Comparison of ENCODE assay signal across 21 cellular contexts in genomic region chr11:33747969-33748368, GRCh38. TPM values are rescaled to one million over a fixed set of nuclear protein-coding genes. Genes with fewer than 3 reads are reported as not detected.
A peak's percentile ranks its signal among the peaks of the same experiment; 100 is the strongest.
DNase-seq lines count a peak whose midpoint lies in the region; ATAC-seq, FAIRE-seq and TF ChIP-seq lines count a peak whose summit lies in the region.
"Had no signal": no experiment of that assay in that cellular context is flagged by ENCODE, and none has a peak within 500 bp of the region (broad histone marks: within the 10 kb centered on the region; RNA-seq: fewer than 3 reads in every experiment).

No MANE protein-coding gene starts in this region.

- peaks cover 4 to 45% of the 10 kb centered on the region in 2 experiments; a peak in 2 of 3 replicates for H3K36me3 ChIP-seq in HEK293 (ENCODE audit: control insufficient read depth in 2 of 2, insufficient read depth in 1 of 2, low read length in 2 of 2)
- peaks cover 5 to 7% of the 10 kb centered on the region in 2 experiments for H3K36me3 ChIP-seq in endothelial cell of umbilical vein (ENCODE audit: control insufficient read depth in 2 of 2, extremely low read depth in 1 of 2, insufficient read depth in 2 of 2, low read length in 2 of 2)

- H3K27me3 ChIP-seq in endothelial cell of umbilical vein (ENCODE audit: control insufficient read depth in 2 of 2, insufficient read depth in 2 of 2, low read length in 2 of 2), result no peaks in the 10 kb centered on the region
- H3K27me3 ChIP-seq: BLaER1 treated with 17β-estradiol and CSF1 and Interleukin-3, amounts not matched to agents 10 nM and 100 nM; upper lobe of left lung had no signal

- DNase-seq in NCI-H526 (lab: John Stamatoyannopoulos, UW) (peak; percentile 11 to 16), endothelial cell of umbilical vein (ENCODE audit: low read depth, low spot score) (peak; percentile 60), osteocyte (ENCODE audit: extremely low spot score, unreplicated experiment) (no peak), OCI-M2 (lab: John Stamatoyannopoulos, UW; ENCODE audit: unreplicated experiment) (no peak)
- no peak for DNase-seq in activated CD8-positive, alpha-beta memory T cell treated with anti-CD3 and anti-CD28 coated beads, Interleukin-2, amount 50 U/mL, for 4 hours
- DNase-seq: activated naive CD8-positive, alpha-beta T cell treated with anti-CD3 and anti-CD28 coated beads, Interleukin-2, amount 50 U/mL, for 24 hours; DMS 273 treated with DMSO at 0.1 percent for 48 hours; effector memory CD4-positive, alpha-beta T cell; GF-D8; mesendoderm; natural killer cell; NCI-H1417 treated with DMSO at 0.1 percent for 48 hours; NCI-H226; T-helper 9 cell; upper lobe of left lung had no signal

- H3K27ac ChIP-seq in HEK293 (ENCODE audit: extremely low read depth, low read depth, low read length) (no peak overlapping the region), endothelial cell of umbilical vein (ENCODE audit: insufficient read depth, low read depth, low read length) (no peak overlapping the region)
- H3K27ac ChIP-seq: BLaER1 treated with 17β-estradiol and CSF1 and Interleukin-3, amounts not matched to agents 10 nM and 100 nM; upper lobe of left lung had no signal

- CTCF ChIA-PET in HEK293 (lab: Yijun Ruan, JAX) (no interaction called here), endothelial cell of umbilical vein (lab: Charles Lee) (interaction anchor here (0.7 kb wide), 1 partner anchor 394 kb away, joined by 3 read pairs; no protein-coding TSS in a partner anchor)

- H3K4me1 ChIP-seq in HEK293 (ENCODE audit: control insufficient read depth, insufficient read depth, low read length) (no peaks in the 10 kb centered on the region), endothelial cell of umbilical vein (ENCODE audit: control insufficient read depth, extremely low read depth, insufficient read depth, low read length) (no peaks in the 10 kb centered on the region)
- H3K4me1 ChIP-seq: upper lobe of left lung had no signal

- BruUV-seq in endothelial cell of umbilical vein (replicated peaks; lab: Mats Ljungman, UMichigan), result no TSS peak

- no peak for ATAC-seq in HG02642 (IDR thresholded peaks at IDR 0.05; ENCODE audit: poor library complexity, unreplicated experiment)
- ATAC-seq: activated naive CD8-positive, alpha-beta T cell treated with anti-CD3 and anti-CD28 coated beads, Interleukin-2, amount 50 U/mL, for 24 hours; natural killer cell had no signal

- H3K36me3 Mint-ChIP-seq in osteocyte (ENCODE audit: unreplicated experiment), result peaks cover 24% of the 10 kb centered on the region

- H3K79me2 ChIP-seq in endothelial cell of umbilical vein (ENCODE audit: control insufficient read depth, insufficient read depth, low read length), result no peaks in the 10 kb centered on the region

- TF ChIP-seq POLR2A in endothelial cell of umbilical vein (IDR thresholded peaks at IDR 0.05; ENCODE audit: low read depth, low read length), result no peak

- H3K4me1 Mint-ChIP-seq in osteocyte (ENCODE audit: unreplicated experiment), result peaks cover 15% of the 10 kb centered on the region
- H3K4me1 Mint-ChIP-seq: activated naive CD8-positive, alpha-beta T cell treated with anti-CD3 and anti-CD28 coated beads, Interleukin-2, amount 50 U/mL, for 24 hours; natural killer cell had no signal

- H3K4me2 ChIP-seq in endothelial cell of umbilical vein (ENCODE audit: insufficient read depth, low read length), result no peak overlapping the region
- H3K4me2 ChIP-seq: BLaER1 treated with 17β-estradiol and CSF1 and Interleukin-3, amounts not matched to agents 10 nM and 100 nM had no signal

- FAIRE-seq in endothelial cell of umbilical vein (lab: Jason Lieb, UNC), result no peak
- FAIRE-seq: H1 had no signal

- POLR2A ChIA-PET in HEK293 (lab: Yijun Ruan, JAX), result interaction anchor here (0.7 to 1.5 kb wide), 2 partner anchors 11 to 1362 kb away, joined by 3 to 9 read pairs; partner anchors contain the start of gene CD59
- POLR2A ChIA-PET in endothelial cell of umbilical vein (lab: Charles Lee), result no interaction called here

- no peaks in the 10 kb centered on the region for H4K20me1 ChIP-seq in endothelial cell of umbilical vein (replicated peaks; ENCODE audit: control insufficient read depth, extremely low read depth, insufficient read depth, low read length)

- TF ChIP-seq CTCF in HEK293 (tag by site-specific recombination; IDR thresholded peaks at IDR 0.05), result no peak
- no peak for TF ChIP-seq CTCF in endothelial cell of umbilical vein (IDR thresholded peaks at IDR 0.05; ENCODE audit: extremely low read depth in 1 of 2, insufficient read depth in 1 of 2, low read depth in 1 of 2, low read length in 2 of 2)
- no peak for TF ChIP-seq CTCF in osteocyte (IDR thresholded peaks at IDR 0.05)

- H3K4me3 Mint-ChIP-seq in osteocyte (ENCODE audit: unreplicated experiment), result no peak overlapping the region
- H3K4me3 Mint-ChIP-seq: activated naive CD8-positive, alpha-beta T cell treated with anti-CD3 and anti-CD28 coated beads, Interleukin-2, amount 50 U/mL, for 24 hours; natural killer cell had no signal

- H3K9me3 ChIP-seq in HEK293 (ENCODE audit: control insufficient read depth, insufficient read depth, low read depth, low read length) (no peaks in the 10 kb centered on the region), endothelial cell of umbilical vein (replicated peaks; ENCODE audit: control insufficient read depth, insufficient read depth, low read length) (no peaks in the 10 kb centered on the region)
- H3K9me3 ChIP-seq: BLaER1 treated with 17β-estradiol and CSF1 and Interleukin-3, amounts not matched to agents 10 nM and 100 nM; upper lobe of left lung had no signal

- no peaks in the 10 kb centered on the region for H3K9me3 Mint-ChIP-seq in osteocyte (ENCODE audit: unreplicated experiment)
- H3K9me3 Mint-ChIP-seq: activated naive CD8-positive, alpha-beta T cell treated with anti-CD3 and anti-CD28 coated beads, Interleukin-2, amount 50 U/mL, for 24 hours; natural killer cell had no signal

- dilution Hi-C loops in endothelial cell of umbilical vein (cut with MboI; ENCODE audit: extremely low pct_ligation_motif_present, low sequenced_read_pairs), result no loop called here

- no peak overlapping the region for H2AFZ ChIP-seq in endothelial cell of umbilical vein (ENCODE audit: low read depth, low read length)

- intact Hi-C loops in endothelial cell of umbilical vein (cut with micrococcal nuclease), result no loop called here

- H3K9ac ChIP-seq in endothelial cell of umbilical vein (replicated peaks; ENCODE audit: extremely low read depth, insufficient read depth, low read length), result no peak overlapping the region
- H3K9ac ChIP-seq: BLaER1 treated with 17β-estradiol and CSF1 and Interleukin-3, amounts not matched to agents 10 nM and 100 nM had no signal

- no peak overlapping the region for H3K4me3 ChIP-seq in HEK293 (ENCODE audit: low read depth, low read length)
- no peak overlapping the region for H3K4me3 ChIP-seq in endothelial cell of umbilical vein (replicated peaks in 1 of 3; ENCODE audit: insufficient read depth in 1 of 3, low read depth in 1 of 3, low read length in 3 of 3)
- H3K4me3 ChIP-seq: BLaER1 treated with 17β-estradiol and CSF1 and Interleukin-3, amounts not matched to agents 10 nM and 100 nM; upper lobe of left lung had no signal

- H3K27ac Mint-ChIP-seq in osteocyte (ENCODE audit: unreplicated experiment), result peak overlapping the region; percentile 56
- H3K27ac Mint-ChIP-seq: activated naive CD8-positive, alpha-beta T cell treated with anti-CD3 and anti-CD28 coated beads, Interleukin-2, amount 50 U/mL, for 24 hours; natural killer cell had no signal

- no peaks in the 10 kb centered on the region for H3K27me3 Mint-ChIP-seq in osteocyte (ENCODE audit: unreplicated experiment)
- H3K27me3 Mint-ChIP-seq: activated naive CD8-positive, alpha-beta T cell treated with anti-CD3 and anti-CD28 coated beads, Interleukin-2, amount 50 U/mL, for 24 hours had no signal

- no peaks in the 10 kb centered on the region for H3K9me1 ChIP-seq in endothelial cell of umbilical vein (replicated peaks; ENCODE audit: control insufficient read depth, extremely low read depth, insufficient read depth, low read length)

TF ChIP-seq in endothelial cell of umbilical vein, 7 proteins besides CTCF, POLR2A, EP300 and RAD21 (continues in another document):
- no peak for TF ChIP-seq JUN (IDR thresholded peaks at IDR 0.05; ENCODE audit: borderline replicate concordance, insufficient read depth, insufficient read length, low read depth)
- no peak for TF ChIP-seq FOS (IDR thresholded peaks at IDR 0.05; ENCODE audit: borderline replicate concordance, insufficient read depth, low read length)
- no peak for TF ChIP-seq MYC (IDR thresholded peaks at IDR 0.05; ENCODE audit: low read depth, low read length)

RNA-seq across cellular contexts. Expression of gene CD59, which starts 11.7 kb away (rescaled TPM):
- 1,084 and 1,141 TPM in 2 replicates for total RNA-seq in endothelial cell of umbilical vein
- polyA plus RNA-seq in endothelial cell of umbilical vein, result 898 and 992 TPM in 2 replicates
- 1,189 and 1,210 TPM in 2 replicates for polyA plus RNA-seq in endothelial cell of umbilical vein (2011; cell fraction: cytosol; rRNA removed)
- polyA plus RNA-seq in endothelial cell of umbilical vein (2011; cell fraction: nucleus; rRNA removed), result 468 and 574 TPM in 2 replicates
- 1,678 and 2,079 TPM in 2 replicates for polyA plus RNA-seq in endothelial cell of umbilical vein (2012)
- polyA minus RNA-seq in endothelial cell of umbilical vein, result 1,358 and 1,650 TPM in 2 replicates
- polyA minus RNA-seq in endothelial cell of umbilical vein (2011; cell fraction: cytosol; rRNA and poly(A)+ RNA removed), result 111 TPM
- polyA minus RNA-seq in endothelial cell of umbilical vein (2011; cell fraction: nucleus; rRNA and poly(A)+ RNA removed), result 286 and 554 TPM in 2 replicates
- total RNA-seq in osteocyte, result 857 and 912 TPM in 2 replicates

RNA-seq across cellular contexts. Expression of gene FBXO3, which starts 26.4 kb away (rescaled TPM):
- total RNA-seq in endothelial cell of umbilical vein (20.8 and 23.1 TPM in 2 replicates), osteocyte (30.6 and 31.1 TPM in 2 replicates)
- 14.9 and 18.0 TPM in 2 replicates for polyA plus RNA-seq in endothelial cell of umbilical vein
- 16.7 and 17.8 TPM in 2 replicates for polyA plus RNA-seq in endothelial cell of umbilical vein (2011; cell fraction: cytosol; rRNA removed)
- 22.7 and 32.5 TPM in 2 replicates for polyA plus RNA-seq in endothelial cell of umbilical vein (2011; cell fraction: nucleus; rRNA removed)
- 22.3 and 24.5 TPM in 2 replicates for polyA plus RNA-seq in endothelial cell of umbilical vein (2012)
- polyA minus RNA-seq in endothelial cell of umbilical vein, result 21.8 and 28.2 TPM in 2 replicates
- polyA minus RNA-seq in endothelial cell of umbilical vein (2011; cell fraction: cytosol; rRNA and poly(A)+ RNA removed), result 18.0 TPM
- 21.4 and 32.4 TPM in 2 replicates for polyA minus RNA-seq in endothelial cell of umbilical vein (2011; cell fraction: nucleus; rRNA and poly(A)+ RNA removed)

RNA-seq across cellular contexts. Expression of gene C11orf91, which starts 47.3 kb away (rescaled TPM):
- total RNA-seq in endothelial cell of umbilical vein (1.4 and 2.1 TPM in 2 replicates), osteocyte (0.75 TPM in 1 of 2 replicates, not detected in the other)
- polyA plus RNA-seq in endothelial cell of umbilical vein, result 0.21 and 0.94 TPM in 2 replicates
- polyA plus RNA-seq in endothelial cell of umbilical vein (2011; cell fraction: cytosol; rRNA removed), result 0.12 TPM in 1 of 2 replicates, not detected in the other
- 0.36 and 0.84 TPM in 2 replicates for polyA plus RNA-seq in endothelial cell of umbilical vein (2011; cell fraction: nucleus; rRNA removed)
- polyA plus RNA-seq in endothelial cell of umbilical vein (2012), result 0.48 and 0.59 TPM in 2 replicates
- polyA minus RNA-seq in endothelial cell of umbilical vein, result not detected in 2 replicates
- not detected for polyA minus RNA-seq in endothelial cell of umbilical vein (2011; cell fraction: cytosol; rRNA and poly(A)+ RNA removed)
- polyA minus RNA-seq in endothelial cell of umbilical vein (2011; cell fraction: nucleus; rRNA and poly(A)+ RNA removed), result 2.5 and 9.7 TPM in 2 replicates
- total RNA-seq: H1, natural killer cell, RPMI7951, skeletal muscle tissue had no signal
- polyA plus RNA-seq: H1 had no signal

Comparison
In these comparisons a context has a peak if more than half of its experiments do, and no peak if none do; other contexts are left out.
1. DNase-seq: peak in NCI-H526 (2 of 2) and endothelial cell of umbilical vein (single experiment); none in osteocyte (single experiment), activated CD8-positive, alpha-beta memory T cell treated with anti-CD3 and anti-CD28 coated beads, Interleukin-2, amount 50 U/mL, for 4 hours (single experiment) and OCI-M2 (single experiment).